ENCODE assay signal across 21 cellular contexts in the genomic region with DNA sequence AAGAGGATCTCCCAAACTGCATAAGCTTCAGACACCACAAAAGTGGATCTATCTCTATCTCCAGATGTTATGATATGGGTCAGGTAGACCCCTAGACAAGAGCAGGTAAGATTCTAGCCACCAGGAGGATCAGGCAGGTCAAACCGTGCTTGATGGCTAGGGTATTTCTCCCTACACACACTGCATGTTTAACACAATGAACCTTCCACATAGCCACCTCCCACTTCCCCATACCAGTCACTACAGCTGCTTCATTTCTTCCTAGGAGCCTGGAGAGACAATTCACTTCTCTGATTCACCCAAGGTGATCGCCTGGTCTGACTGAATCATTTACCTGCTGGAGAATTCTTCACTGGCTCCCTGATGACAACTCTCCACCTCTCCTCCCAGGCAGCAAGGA.
DNase-seq lines count a peak whose midpoint lies in the region; ATAC-seq, FAIRE-seq and TF ChIP-seq lines count a peak whose summit lies in the region.
"Had no signal": no experiment of that assay in that cellular context is flagged by ENCODE, and none has a peak within 500 bp of the region (broad histone marks: within the 10 kb centered on the region; RNA-seq: fewer than 3 reads in every experiment).

No MANE protein-coding gene starts in this region.

- peaks cover 1% of the 10 kb centered on the region for H3K27me3 Mint-ChIP-seq in neural progenitor cell (ENCODE audit: insufficient read depth, low read depth)

- POLR2A ChIA-PET in H1 (lab: Charles Lee; ENCODE audit: partially characterized antibody), result no interaction called here

- H2AK5ac ChIP-seq in H1 (ENCODE audit: low read depth, low read length), result no peak overlapping the region

- no peak overlapping the region for H4K91ac ChIP-seq in H1 (replicated peaks; ENCODE audit: insufficient read length, low read length)

- peaks cover 3 to 7% of the 10 kb centered on the region in 2 experiments; a peak in 2 of 4 replicates for H3K9me3 ChIP-seq in H1 (ENCODE audit: insufficient read depth in 2 of 2, low read depth in 1 of 2, low read length in 1 of 2)
- no peaks in the 10 kb centered on the region for H3K9me3 ChIP-seq in neural progenitor cell (ENCODE audit: low read depth)
- H3K9me3 ChIP-seq in mucosa of descending colon, result no peaks in the 10 kb centered on the region

- H3K4me3 Mint-ChIP-seq in neural progenitor cell, result no peak overlapping the region

- H3K27ac Mint-ChIP-seq in neural progenitor cell, result peak overlapping the region; percentile 61

- no peak for FAIRE-seq in H1 (lab: Jason Lieb, UNC)
- FAIRE-seq: A204.1, GM12878, GM18507 had no signal

- no peak overlapping the region for H2BK12ac ChIP-seq in H1 (ENCODE audit: low read depth, low read length)

- peak; percentile 30 for DNase-seq in ELF-1 (ENCODE audit: low read depth, low spot score)
- DNase-seq in H1 (ENCODE audit: low read depth in 1 of 2, low spot score in 2 of 2), result no peak
- peak; percentile 74 for DNase-seq in islet precursor cell
- DNase-seq in neural progenitor cell (ENCODE audit: low spot score), result no peak
- no peak for DNase-seq in stimulated activated CD4-positive, alpha-beta T cell treated with anti-CD3 and anti-CD28 coated beads, Interleukin-2, amount 100 ng/mL, for 48 hours
- no peak for DNase-seq in mucosa of descending colon
- DNase-seq: DND-41, GDM1, GOT3, IMR-90, Kasumi-1, NCI-H1105, NCI-H1694, NCI-H748 treated with DMSO at 0.1 percent for 48 hours, RPMI8226, SIG-M5 had no signal

- TF ChIP-seq POLR2A in H1 (IDR thresholded peaks at IDR 0.05; ENCODE audit: control extremely low read depth in 1 of 2, low read depth in 2 of 2, low read length in 2 of 2), result no peak

- H3K9me3 Mint-ChIP-seq in neural progenitor cell, result peaks cover 24% of the 10 kb centered on the region

- H3F3A ChIP-seq in neural progenitor cell (ENCODE audit: low read depth), result no peaks in the 10 kb centered on the region

- H2BK120ac ChIP-seq in H1 (replicated peaks; ENCODE audit: low read depth, low read length), result no peak overlapping the region

- no peaks in the 10 kb centered on the region for H3K4me1 ChIP-seq in H1 (replicated peaks in 1 of 4; ENCODE audit: control insufficient read depth in 3 of 4, insufficient read depth in 4 of 4, low read length in 3 of 4)
- H3K4me1 ChIP-seq in neural progenitor cell, result no peaks in the 10 kb centered on the region
- H3K4me1 ChIP-seq in mucosa of descending colon (ENCODE audit: low read depth), result no peaks in the 10 kb centered on the region
- H3K4me1 ChIP-seq: BLaER1 treated with 17β-estradiol and CSF1 and Interleukin-3, amounts not matched to agents 10 nM and 100 nM had no signal

- peak in 1 of 2 experiments; percentile 7; a peak in 1 of 4 replicates for TF ChIP-seq RAD21 in H1 (IDR thresholded peaks at IDR 0.05 in 1 of 2, conservative IDR thresholded peaks at IDR 0.05 in 1 of 2; ENCODE audit: low read depth in 2 of 2, low read length in 2 of 2)

- TF ChIP-seq CTCF in H1 (IDR thresholded peaks at IDR 0.05; ENCODE audit: control extremely low read depth in 1 of 3, insufficient read depth in 1 of 3, low read depth in 1 of 3, low read length in 3 of 3), result peak in 1 of 3 experiments; percentile 33; a peak in 1 of 4 replicates
- no peak for TF ChIP-seq CTCF in neural progenitor cell (IDR thresholded peaks at IDR 0.05)
- TF ChIP-seq CTCF in mucosa of descending colon (IDR thresholded peaks at IDR 0.05), result no peak

- no peak overlapping the region for H3K56ac ChIP-seq in H1 (replicated peaks; ENCODE audit: insufficient read length, low read depth, low read length)

- no peak overlapping the region for H3K14ac ChIP-seq in H1 (ENCODE audit: insufficient read length)

- no peak overlapping the region for H3K4ac ChIP-seq in H1 (replicated peaks; ENCODE audit: insufficient read length, low read depth, low read length)

- H3K27ac ChIP-seq in H1 (ENCODE audit: low read depth, low read length), result no peak overlapping the region
- H3K27ac ChIP-seq in neural progenitor cell, result no peak overlapping the region
- H3K27ac ChIP-seq: BLaER1 treated with 17β-estradiol and CSF1 and Interleukin-3, amounts not matched to agents 10 nM and 100 nM had no signal

- no peak overlapping the region for H3K4me2 ChIP-seq in H1 (ENCODE audit: insufficient read depth in 1 of 2, low read depth in 2 of 2, low read length in 2 of 2)
- no peak overlapping the region for H3K4me2 ChIP-seq in neural progenitor cell
- H3K4me2 ChIP-seq: BLaER1 treated with 17β-estradiol and CSF1 and Interleukin-3, amounts not matched to agents 10 nM and 100 nM had no signal

- WGBS in H1 (ENCODE audit: extremely low coverage in 1 of 2, insufficient coverage in 1 of 2, insufficient read length in 1 of 2, insufficient replicate concordance in 2 of 2, low coverage in 1 of 2, low lambda C conversion rate in 2 of 2, missing lambda C conversion rate in 1 of 2), 2 experiments, result 77% methylated on average over 2 of the region's 2 CpGs; no CpG with 5 or more reads in 1 of the 2 experiments

- no peaks in the 10 kb centered on the region for H3K27me3 ChIP-seq in H1 (replicated peaks in 1 of 4; ENCODE audit: control insufficient read depth in 3 of 4, extremely low read depth in 1 of 4, insufficient read depth in 3 of 4, low read length in 3 of 4)
- no peaks in the 10 kb centered on the region for H3K27me3 ChIP-seq in neural progenitor cell
- H3K27me3 ChIP-seq: BLaER1 treated with 17β-estradiol and CSF1 and Interleukin-3, amounts not matched to agents 10 nM and 100 nM had no signal

- H3K18ac ChIP-seq in H1 (ENCODE audit: extremely low read depth, low read length), result no peak overlapping the region

- H2AFZ ChIP-seq in H1 (ENCODE audit: low read length) (peak overlapping the region; percentile 85; the same call in 1 of the 2 replicates), neural progenitor cell (replicated peaks) (no peak overlapping the region)

- H3K36me3 Mint-ChIP-seq in neural progenitor cell, result no peaks in the 10 kb centered on the region

- H4K20me1 ChIP-seq in H1 (replicated peaks in 1 of 2; ENCODE audit: control insufficient read depth in 1 of 2, insufficient read depth in 2 of 2, low read length in 2 of 2) (no peaks in the 10 kb centered on the region), neural progenitor cell (ENCODE audit: low read depth) (no peaks in the 10 kb centered on the region)
- H4K20me1 ChIP-seq: BLaER1 treated with 17β-estradiol and CSF1 and Interleukin-3, amounts not matched to agents 10 nM and 100 nM had no signal

- H2BK5ac ChIP-seq in H1 (ENCODE audit: low read depth, low read length), result no peak overlapping the region

- no peaks in the 10 kb centered on the region for H3K23me2 ChIP-seq in H1 (ENCODE audit: low read depth, low read length)

- H2BK20ac ChIP-seq in H1 (ENCODE audit: low read length), result no peak overlapping the region

- no peaks in the 10 kb centered on the region for H3K79me2 ChIP-seq in H1 (ENCODE audit: control insufficient read depth in 1 of 2, insufficient read depth in 2 of 2, low read length in 2 of 2)
- no peaks in the 10 kb centered on the region for H3K79me2 ChIP-seq in neural progenitor cell (ENCODE audit: low read depth)

- intact Hi-C loops in mucosa of descending colon (cut with DNase I, micrococcal nuclease), result no loop called here

- no peaks in the 10 kb centered on the region for H3K79me1 ChIP-seq in H1 (ENCODE audit: low read depth, low read length)

- no peak for TF ChIP-seq EP300 in H1 (IDR thresholded peaks at IDR 0.05; ENCODE audit: borderline replicate concordance in 1 of 2, low read depth in 2 of 2, low read length in 2 of 2)

- no peak overlapping the region for H2BK15ac ChIP-seq in H1 (ENCODE audit: low read length)

- CTCF ChIA-PET in H1 (lab: Charles Lee; ENCODE audit: partially characterized antibody), result interaction anchor here (1.0 to 1.2 kb wide), 3 partner anchors 12 to 160 kb away, joined by 3 to 6 read pairs (median 3); no protein-coding TSS in a partner anchor

- H4K5ac ChIP-seq in H1 (ENCODE audit: insufficient read length, low read depth, low read length), result no peak overlapping the region

- no peak overlapping the region for H3K23ac ChIP-seq in H1 (ENCODE audit: insufficient read length)

- peaks cover 13% of the 10 kb centered on the region for H3K4me1 Mint-ChIP-seq in neural progenitor cell

- H3K36me3 ChIP-seq in H1 (ENCODE audit: control insufficient read depth in 2 of 4, insufficient read depth in 4 of 4, low read length in 3 of 4) (no peaks in the 10 kb centered on the region), neural progenitor cell (no peaks in the 10 kb centered on the region), mucosa of descending colon (ENCODE audit: low read depth) (no peaks in the 10 kb centered on the region)
- H3K36me3 ChIP-seq: BLaER1 treated with 17β-estradiol and CSF1 and Interleukin-3, amounts not matched to agents 10 nM and 100 nM had no signal

- ATAC-seq in mucosa of descending colon (no peak), GM18498 (IDR thresholded peaks at IDR 0.05; ENCODE audit: unreplicated experiment) (no peak)
- ATAC-seq: GM12878 had no signal

- H3K4me3 ChIP-seq in H1 (ENCODE audit: extremely low read depth in 1 of 4, insufficient read depth in 2 of 4, low read depth in 3 of 4, low read length in 4 of 4) (no peak overlapping the region), neural progenitor cell (no peak overlapping the region), mucosa of descending colon (no peak overlapping the region)
- H3K4me3 ChIP-seq: BLaER1 treated with 17β-estradiol and CSF1 and Interleukin-3, amounts not matched to agents 10 nM and 100 nM; GM12878 had no signal

- H3K9ac ChIP-seq in H1 (replicated peaks in 1 of 4; ENCODE audit: extremely low read depth in 1 of 4, low read depth in 3 of 4, low read length in 3 of 4) (no peak overlapping the region), neural progenitor cell (no peak overlapping the region)
- H3K9ac ChIP-seq: BLaER1 treated with 17β-estradiol and CSF1 and Interleukin-3, amounts not matched to agents 10 nM and 100 nM had no signal

- H4K8ac ChIP-seq in H1 (ENCODE audit: extremely low read depth, insufficient read depth, low read length), result no peak overlapping the region

TF ChIP-seq in H1, 55 proteins besides CTCF, POLR2A, EP300 and RAD21 (continues in another document):
- TF ChIP-seq CTBP2 (IDR thresholded peaks at IDR 0.05; ENCODE audit: borderline replicate concordance, insufficient read depth, insufficient read length, low read length) (no peak), CHD2 (IDR thresholded peaks at IDR 0.05; ENCODE audit: low read length) (no peak), HDAC2 (IDR thresholded peaks at IDR 0.05; ENCODE audit: borderline replicate concordance in 1 of 2, low read depth in 2 of 2, low read length in 2 of 2) (no peak), EGR1 (IDR thresholded peaks at IDR 0.05; ENCODE audit: borderline replicate concordance, low read depth, low read length) (no peak), KDM4A (IDR thresholded peaks at IDR 0.05; ENCODE audit: low read depth, low read length, severe bottlenecking) (no peak), SP2 (IDR thresholded peaks at IDR 0.05; ENCODE audit: low read length) (no peak), POU5F1 (IDR thresholded peaks at IDR 0.05; ENCODE audit: low read depth, low read length) (no peak), ASH2L (IDR thresholded peaks at IDR 0.05; ENCODE audit: low read length) (no peak), BRCA1 (IDR thresholded peaks at IDR 0.05; ENCODE audit: low read depth, low read length) (no peak), TCF12 (IDR thresholded peaks at IDR 0.05; ENCODE audit: low read depth, low read length) (no peak), SRF (IDR thresholded peaks at IDR 0.05; ENCODE audit: low read depth, low read length) (no peak)

Comparison
In these comparisons a context has a peak if more than half of its experiments do, and no peak if none do; other contexts are left out.
1. DNase-seq: peak in ELF-1 (single experiment) and islet precursor cell (single experiment); none in H1 (0 of 2), neural progenitor cell (single experiment), stimulated activated CD4-positive, alpha-beta T cell treated with anti-CD3 and anti-CD28 coated beads, Interleukin-2, amount 100 ng/mL, for 48 hours (0 of 2) and mucosa of descending colon (0 of 3).